Comparison of ENCODE assay signal across 8 cellular contexts in the genomic region with DNA sequence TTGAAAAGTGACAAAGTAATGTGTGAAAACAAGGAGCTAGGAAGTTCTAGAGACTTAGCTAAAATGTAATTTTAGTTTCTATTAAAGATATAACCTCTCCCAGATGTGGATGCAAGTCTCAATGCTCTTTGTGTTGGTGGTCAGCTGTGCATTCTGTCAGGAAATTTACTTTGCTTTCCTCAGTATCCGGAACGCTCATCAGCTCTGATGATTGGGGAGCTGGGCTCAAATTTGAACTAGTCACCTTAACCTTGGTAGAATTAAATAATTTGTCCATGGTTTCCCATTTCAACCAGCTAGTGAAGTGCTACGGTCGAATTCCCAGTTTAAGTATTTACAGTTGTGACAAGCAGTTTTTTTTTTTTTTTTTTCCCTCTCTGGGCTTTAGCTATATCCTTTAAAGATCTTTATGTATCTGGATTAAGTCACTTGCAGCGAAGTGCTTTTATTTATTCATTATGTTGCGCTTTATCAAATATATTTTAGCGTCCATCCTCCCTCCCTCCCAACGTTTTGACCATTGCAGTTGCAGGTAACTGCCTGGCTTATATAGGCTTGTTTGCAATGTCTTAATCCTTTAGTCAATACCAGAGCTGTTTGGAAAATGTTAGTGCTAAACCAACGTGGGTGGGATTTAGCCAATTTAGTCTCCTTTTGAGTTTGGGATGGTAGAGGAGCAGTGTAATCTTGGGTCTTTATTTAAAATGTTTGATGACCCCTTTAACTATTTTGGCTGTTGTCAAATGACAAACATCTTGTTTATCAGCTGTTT. TPM values are rescaled to one million over a fixed set of nuclear protein-coding genes. Genes with fewer than 3 reads are reported as not detected.
A peak's percentile ranks its signal among the peaks of the same experiment; 100 is the strongest.
DNase-seq lines count a peak whose midpoint lies in the region; ATAC-seq and TF ChIP-seq lines count a peak whose summit lies in the region.

No MANE protein-coding gene starts in this region.

- H3K4me1 Mint-ChIP-seq in activated naive CD4-positive, alpha-beta T cell treated with anti-CD3 and anti-CD28 coated beads for 36 hours (ENCODE audit: low read depth) = peaks cover 29% of the 10 kb centered on the region

- H3K27ac Mint-ChIP-seq in activated naive CD4-positive, alpha-beta T cell treated with anti-CD3 and anti-CD28 coated beads for 36 hours = peak overlapping the region; percentile 98

- H3K36me3 ChIP-seq in ascending aorta = no peaks in the 10 kb centered on the region
- H3K36me3 ChIP-seq in lower lobe of right lung = peaks cover 16% of the 10 kb centered on the region
- H3K36me3 ChIP-seq in transverse colon = no peaks in the 10 kb centered on the region

- TF ChIP-seq POLR2A in transverse colon (IDR thresholded peaks at IDR 0.05) = no peak

- no peaks in the 10 kb centered on the region for H3K27me3 Mint-ChIP-seq in activated naive CD4-positive, alpha-beta T cell treated with anti-CD3 and anti-CD28 coated beads for 36 hours (ENCODE audit: low read depth)

- peaks cover 54% of the 10 kb centered on the region for H3K36me3 Mint-ChIP-seq in activated naive CD4-positive, alpha-beta T cell treated with anti-CD3 and anti-CD28 coated beads for 36 hours (ENCODE audit: low read depth)

- intact Hi-C loops in activated naive CD4-positive, alpha-beta T cell treated with anti-CD3 and anti-CD28 coated beads for 36 hours (cut with micrococcal nuclease) = loop anchor here (5.0 kb wide), 3 partner anchors 102 to 353 kb away; no protein-coding TSS in a partner anchor
- intact Hi-C loops in ascending aorta (cut with DNase I) (loop anchor here (5.0 to 10.0 kb wide), 3 partner anchors 43 to 253 kb away; a partner anchor contains a TSS), lower lobe of right lung (cut with DNase I) (no loop called here), transverse colon (cut with DNase I; ENCODE audit: low total_unique reads) (no loop called here)

- peak overlapping the region; percentile 52 to 72 for H3K4me3 ChIP-seq in ascending aorta
- H3K4me3 ChIP-seq in lower lobe of right lung = peak overlapping the region; percentile 75
- H3K4me3 ChIP-seq in transverse colon = peak overlapping the region in 3 of 4 donors; percentile 46 to 83 (median 77)

- no peak for DNase-seq in activated naive CD4-positive, alpha-beta T cell treated with anti-CD3 and anti-CD28 coated beads for 36 hours
- DNase-seq in activated naive CD4-positive, alpha-beta T cell (lab: John Stamatoyannopoulos, UW) = no peak
- DNase-seq in ascending aorta (ENCODE audit: low spot score in 2 of 2) (no peak), lower lobe of right lung (no peak), transverse colon (no peak), hepatic stellate cell (ENCODE audit: low spot score) (no peak), anterior cingulate cortex (lab: John Stamatoyannopoulos, UW) (no peak)

- no peaks in the 10 kb centered on the region for H3K9me3 Mint-ChIP-seq in activated naive CD4-positive, alpha-beta T cell treated with anti-CD3 and anti-CD28 coated beads for 36 hours

- 0 to 27% methylated on average over 1 to 9 of the region's 9 CpGs for WGBS in transverse colon (ENCODE audit: low coverage in 1 of 2), 2 donors

- CTCF ChIA-PET in activated naive CD4-positive, alpha-beta T cell treated with anti-CD3 and anti-CD28 coated beads for 36 hours (lab: Charles Lee) = interaction anchor here (0.5 kb wide), 1 partner anchor 487 kb away, joined by 3 read pairs; no protein-coding TSS in a partner anchor

- H3K4me3 Mint-ChIP-seq in activated naive CD4-positive, alpha-beta T cell treated with anti-CD3 and anti-CD28 coated beads for 36 hours = peak overlapping the region; percentile 96

- ATAC-seq in lower lobe of right lung (no peak), GM19452 (IDR thresholded peaks at IDR 0.05; ENCODE audit: unreplicated experiment) (no peak)

- in situ Hi-C loops in transverse colon (cut with MboI; ENCODE audit: low pct_ligation_motif_present in 1 of 4, low pct_unique_long_range_greater_than_20kb in 1 of 4, low sequenced_read_pairs in 3 of 4) = no loop called here

- no peak for TF ChIP-seq CTCF in ascending aorta (IDR thresholded peaks at IDR 0.05)
- TF ChIP-seq CTCF in lower lobe of right lung (IDR thresholded peaks at IDR 0.05) = no peak
- TF ChIP-seq CTCF in transverse colon (IDR thresholded peaks at IDR 0.05) = no peak

- H3K27me3 ChIP-seq in ascending aorta = no peaks in the 10 kb centered on the region
- no peaks in the 10 kb centered on the region for H3K27me3 ChIP-seq in lower lobe of right lung (ENCODE audit: low read depth)
- no peaks in the 10 kb centered on the region for H3K27me3 ChIP-seq in transverse colon

- H3K9me3 ChIP-seq in ascending aorta = no peaks in the 10 kb centered on the region
- H3K9me3 ChIP-seq in lower lobe of right lung = no peaks in the 10 kb centered on the region
- no peaks in the 10 kb centered on the region for H3K9me3 ChIP-seq in transverse colon

- H3K4me1 ChIP-seq in ascending aorta (peaks cover 0 to 4% of the 10 kb centered on the region in 2 donors), lower lobe of right lung (peaks cover 20% of the 10 kb centered on the region), transverse colon (peaks cover 2 to 41% (median 3%) of the 10 kb centered on the region in 4 donors)

- H3K27ac ChIP-seq in ascending aorta (peak overlapping the region; percentile 86 to 90), lower lobe of right lung (peak overlapping the region; percentile 85), transverse colon (peak overlapping the region; percentile 87 to 94 (median 93))

- no peak for TF ChIP-seq EP300 in transverse colon (IDR thresholded peaks at IDR 0.05; ENCODE audit: low read depth)

RNA-seq across cellular contexts. Expression of a gene that starts 2.1 kb away (rescaled TPM):
- 100 to 1,000 TPM; 307 to 323 TPM for total RNA-seq in activated naive CD4-positive, alpha-beta T cell treated with anti-CD3 and anti-CD28 coated beads for 36 hours
- total RNA-seq in ascending aorta (64.2 TPM), lower lobe of right lung (149 TPM), transverse colon (100 to 1,000 TPM; 146 to 307 (median 237) TPM)

RNA-seq across cellular contexts. Expression of a gene that starts 43.3 kb away (rescaled TPM):
- total RNA-seq in activated naive CD4-positive, alpha-beta T cell treated with anti-CD3 and anti-CD28 coated beads for 36 hours = 1 to 10 TPM; 2.8 to 2.9 TPM
- total RNA-seq in ascending aorta (0.96 TPM), lower lobe of right lung (2.1 TPM), transverse colon (1 to 10 TPM; 1.9 to 3.7 (median 3.0) TPM)

Comparison
In these comparisons a context has a peak if more than half of its experiments do, and no peak if none do; other contexts are left out.
1. intact Hi-C loops: an anchor here in activated naive CD4-positive, alpha-beta T cell treated with anti-CD3 and anti-CD28 coated beads for 36 hours (5.0 kb wide) and ascending aorta (5.0 to 10.0 kb wide); none called in lower lobe of right lung and transverse colon.